19 cellular contexts compared by ENCODE assay signal in genomic region chr2:11963966-11964365, GRCh38.
"Had no signal": no experiment of that assay in that cellular context is flagged by ENCODE, and none has a peak within 500 bp of the region (broad histone marks: within the 10 kb centered on the region; RNA-seq: fewer than 3 reads in every experiment).

No MANE protein-coding gene starts in this region.

- H3K9me3 ChIP-seq: gastroesophageal sphincter, heart left ventricle, tibial artery had no signal

- H3K4me3 ChIP-seq: coronary artery, gastroesophageal sphincter, heart left ventricle, tibial artery had no signal

- H3K36me3 ChIP-seq: brain microvascular endothelial cell, gastroesophageal sphincter, heart left ventricle, tibial artery had no signal

- DNase-seq: activated CD4-positive, alpha-beta T cell treated with anti-CD3 and anti-CD28 coated beads, Interleukin-2, amount 50 U/mL, for 1 hour; activated CD4-positive, CD25-positive, alpha-beta regulatory T cell treated with anti-CD3 and anti-CD28 coated beads, Interleukin-2, amount 50 U/mL, for 72 hours; activated CD8-positive, alpha-beta memory T cell treated with anti-CD3 and anti-CD28 coated beads for 24 hours; activated CD8-positive, alpha-beta memory T cell treated with anti-CD3 and anti-CD28 coated beads, Interleukin-2, amount 50 U/mL, for 48 hours; activated effector memory CD4-positive, alpha-beta T cell treated with Interleukin-2 at 50 U/mL for 16 hours; activated naive CD4-positive, alpha-beta T cell treated with anti-CD3 and anti-CD28 coated beads, Interleukin-2, amount 10 ng/mL, durations not matched to agents 7 days and 5 days; activated naive CD8-positive, alpha-beta T cell treated with anti-CD3 and anti-CD28 coated beads, Interleukin-2, amount 50 U/mL, for 24 hours; activated T-cell treated with anti-CD3 and anti-CD28 coated beads, Interleukin-2, amount 50 U/mL, for 48 hours; aorta; brain microvascular endothelial cell; heart left ventricle; left ventricle myocardium superior; right cardiac atrium; stimulated activated CD4-positive, alpha-beta T cell treated with anti-CD3 and anti-CD28 coated beads, Interleukin-2, amount 100 ng/mL, for 24 hours; stimulated activated naive CD4-positive, alpha-beta T cell treated with Interleukin-2 at 50 U/mL for 16 hours; tibial artery had no signal

- H3K27me3 ChIP-seq: brain microvascular endothelial cell, gastroesophageal sphincter, heart left ventricle, tibial artery had no signal

- H3K27ac ChIP-seq: brain microvascular endothelial cell, coronary artery, gastroesophageal sphincter, tibial artery, VCaP had no signal
